9 cellular contexts compared by ENCODE assay signal in genomic region chr17:77963441-77963840, GRCh38. TPM values are rescaled to one million over a fixed set of nuclear protein-coding genes. Genes with fewer than 3 reads are reported as not detected.
DNase-seq lines count a peak whose midpoint lies in the region; ATAC-seq and TF ChIP-seq lines count a peak whose summit lies in the region.
"Had no signal": no experiment of that assay in that cellular context is flagged by ENCODE, and none has a peak within 500 bp of the region (broad histone marks: within the 10 kb centered on the region; RNA-seq: fewer than 3 reads in every experiment).

No MANE protein-coding gene starts in this region.

- H3K27me3 ChIP-seq in KMS-11 (ENCODE audit: insufficient read depth, low read depth) (no peaks in the 10 kb centered on the region), osteoblast (ENCODE audit: insufficient read depth, low read length) (peaks cover 28% of the 10 kb centered on the region), Karpas-422 (ENCODE audit: low read length) (no peaks in the 10 kb centered on the region)

- H3K4me1 Mint-ChIP-seq in effector memory CD8-positive, alpha-beta T cell (ENCODE audit: low read depth in 2 of 2): peaks cover 60 to 79% of the 10 kb centered on the region in 2 donors

- peak; percentile 72 for ATAC-seq in effector memory CD8-positive, alpha-beta T cell (replicated peaks)
- ATAC-seq in GM21360 (IDR thresholded peaks at IDR 0.05; ENCODE audit: unreplicated experiment) (no peak), GM21526 (IDR thresholded peaks at IDR 0.05; ENCODE audit: low FRiP score, unreplicated experiment) (no peak)

- H3K9me3 ChIP-seq in osteoblast (ENCODE audit: low read depth, low read length) (no peaks in the 10 kb centered on the region), Karpas-422 (ENCODE audit: low read length) (no peaks in the 10 kb centered on the region)

- H3K4me3 ChIP-seq in KMS-11 (IDR thresholded peaks at IDR 0.05; ENCODE audit: insufficient read depth, low read depth, low read length) (no peak overlapping the region), osteoblast (ENCODE audit: insufficient read depth, low read length) (no peak overlapping the region), Karpas-422 (ENCODE audit: low read length) (no peak overlapping the region)

- no peak for TF ChIP-seq CTCF in KMS-11 (conservative IDR thresholded peaks at IDR 0.05; ENCODE audit: low read depth, low read length)
- TF ChIP-seq CTCF in osteoblast (IDR thresholded peaks at IDR 0.05; ENCODE audit: extremely low read depth, low read depth, low read length): no peak

- H3K4me2 ChIP-seq in KMS-11 (peak overlapping the region; percentile 60), osteoblast (ENCODE audit: insufficient read depth, low read length) (no peak overlapping the region), Karpas-422 (ENCODE audit: low read depth, low read length, poor library complexity, severe bottlenecking) (no peak overlapping the region)

- H3K36me3 ChIP-seq in KMS-11 (ENCODE audit: insufficient read depth) (no peaks in the 10 kb centered on the region), osteoblast (ENCODE audit: insufficient read depth, low read length) (no peaks in the 10 kb centered on the region), Karpas-422 (ENCODE audit: insufficient read depth, low read length) (no peaks in the 10 kb centered on the region)

- no peaks in the 10 kb centered on the region for H3K27me3 Mint-ChIP-seq in effector memory CD8-positive, alpha-beta T cell

- H3K9ac ChIP-seq in KMS-11: no peak overlapping the region
- H3K9ac ChIP-seq in Karpas-422 (ENCODE audit: low read length): no peak overlapping the region

- peak overlapping the region; percentile 8; the same call in 1 of the 2 replicates for H3K27ac ChIP-seq in KMS-11
- no peak overlapping the region for H3K27ac ChIP-seq in osteoblast (ENCODE audit: low read depth, low read length)
- no peak overlapping the region for H3K27ac ChIP-seq in Karpas-422 (ENCODE audit: low read length)

- no peak overlapping the region for H3K27ac Mint-ChIP-seq in effector memory CD8-positive, alpha-beta T cell
- H3K27ac Mint-ChIP-seq: dendritic cell treated with granulocyte-macrophage colony-stimulating factor and Interleukin-4, amounts not matched to agents 40 ng/mL and 50 ng/mL, for 4 days had no signal

- peak overlapping the region; percentile 64 to 71 for H3K4me3 Mint-ChIP-seq in effector memory CD8-positive, alpha-beta T cell
- H3K4me3 Mint-ChIP-seq: dendritic cell treated with granulocyte-macrophage colony-stimulating factor and Interleukin-4, amounts not matched to agents 40 ng/mL and 50 ng/mL, for 4 days had no signal

- peaks cover 9% of the 10 kb centered on the region for H3K36me3 Mint-ChIP-seq in effector memory CD8-positive, alpha-beta T cell (ENCODE audit: insufficient read depth)

- peaks cover 30% of the 10 kb centered on the region for H4K20me1 ChIP-seq in KMS-11 (ENCODE audit: insufficient read depth)
- H4K20me1 ChIP-seq in osteoblast (ENCODE audit: insufficient read depth, low read length): peaks cover 63% of the 10 kb centered on the region
- no peaks in the 10 kb centered on the region for H4K20me1 ChIP-seq in Karpas-422 (ENCODE audit: insufficient read depth, low read depth, low read length)

- DNase-seq in AML-193 (lab: John Stamatoyannopoulos, UW) (peak; percentile 59 to 61), T-helper 9 cell (peak; percentile 30), osteoblast (ENCODE audit: insufficient read length, low spot score, missing footprints) (peak; percentile 95), Karpas-422 (no peak)
- DNase-seq in effector memory CD8-positive, alpha-beta T cell: peak; percentile 49 to 55 (median 53)

- no peaks in the 10 kb centered on the region for H3K9me2 ChIP-seq in Karpas-422 (replicated peaks; ENCODE audit: insufficient read depth, low read length)

- H2AFZ ChIP-seq in KMS-11 (ENCODE audit: low read depth): no peak overlapping the region
- no peak overlapping the region for H2AFZ ChIP-seq in osteoblast (ENCODE audit: low read length)
- H2AFZ ChIP-seq in Karpas-422 (ENCODE audit: low read length): no peak overlapping the region

- H3K4me1 ChIP-seq in KMS-11 (ENCODE audit: low read depth, poor library complexity, severe bottlenecking) (peaks cover 60% of the 10 kb centered on the region), osteoblast (ENCODE audit: insufficient read depth, low read length) (peaks cover 15% of the 10 kb centered on the region), Karpas-422 (ENCODE audit: low read length) (no peaks in the 10 kb centered on the region)

- peaks cover 92% of the 10 kb centered on the region for H3K79me2 ChIP-seq in KMS-11 (ENCODE audit: insufficient read depth, low read depth)
- peaks cover 49% of the 10 kb centered on the region for H3K79me2 ChIP-seq in osteoblast (ENCODE audit: insufficient read depth, low read length)
- no peaks in the 10 kb centered on the region for H3K79me2 ChIP-seq in Karpas-422 (ENCODE audit: low read length)

- no peaks in the 10 kb centered on the region for H3K9me3 Mint-ChIP-seq in effector memory CD8-positive, alpha-beta T cell
- H3K9me3 Mint-ChIP-seq: dendritic cell treated with granulocyte-macrophage colony-stimulating factor and Interleukin-4, amounts not matched to agents 40 ng/mL and 50 ng/mL, for 4 days had no signal

RNA-seq across cellular contexts. Expression of gene TNRC6C, which starts 4.9 kb away (rescaled TPM):
- 6.2 and 6.5 TPM in 2 replicates for total RNA-seq in osteoblast
- not detected in 2 replicates for total RNA-seq in Karpas-422 (2014; rRNA removed; shearing (Covaris generic); ENCODE audit: low replicate concordance)
